9 cellular contexts compared by ENCODE assay signal in genomic region chr1:27402349-27402754, GRCh38. TPM values are rescaled to one million over a fixed set of nuclear protein-coding genes. Genes with fewer than 3 reads are reported as not detected.
DNase-seq lines count a peak whose midpoint lies in the region; ATAC-seq, FAIRE-seq and TF ChIP-seq lines count a peak whose summit lies in the region.
"Had no signal": no experiment of that assay in that cellular context is flagged by ENCODE, and none has a peak within 500 bp of the region (broad histone marks: within the 10 kb centered on the region; RNA-seq: fewer than 3 reads in every experiment).

No MANE protein-coding gene starts in this region.

- H3K4me3 ChIP-seq in heart right ventricle = no peak overlapping the region

- H3K27ac Mint-ChIP-seq in activated B cell treated with CpG ODN at 0.5 μM for 24 hours = peak overlapping the region; percentile 91

- intact Hi-C loops in activated B cell treated with CpG ODN at 0.5 μM for 24 hours (cut with micrococcal nuclease) = loop anchor here (2.0 to 5.0 kb wide), 2 partner anchors 36 to 325 kb away; partner anchors contain the start of gene FAM76A
- intact Hi-C loops in heart right ventricle (cut with DNase I) = loop anchor here in 9 of 10 donors (2.0 to 10.0 kb wide), 4 partner anchors 202 to 262 kb away; partner anchors contain the start of gene AHDC1 (in 1 of the 9)
- intact Hi-C loops in posterior vena cava (cut with DNase I) = loop anchor here in 1 of 2 donors (2.0 kb wide), 1 partner anchor 202 kb away; the partner anchor contains the start of gene AHDC1

- no peak for DNase-seq in AG09319 (ENCODE audit: extremely low read depth, low read depth)
- no peak for DNase-seq in GM19239 (ENCODE audit: insufficient read length, low spot score)
- no peak for DNase-seq in activated B cell treated with CpG ODN at 0.5 μM for 24 hours
- DNase-seq in heart right ventricle = peak; percentile 73 to 79
- peak; percentile 92 for DNase-seq in posterior vena cava (ENCODE audit: low spot score)
- DNase-seq in DMS114 treated with DMSO at 0.1 percent for 48 hours (lab: John Stamatoyannopoulos, UW; ENCODE audit: unreplicated experiment) = no peak

- H3K36me3 ChIP-seq in heart right ventricle = peaks cover 0 to 22% (median 9%) of the 10 kb centered on the region in 9 donors

- H3K4me3 Mint-ChIP-seq in activated B cell treated with CpG ODN at 0.5 μM for 24 hours = peak overlapping the region; percentile 72

- 27 to 32% methylated on average over 8 of the region's 8 CpGs for WGBS in heart right ventricle, 2 donors

- H3K36me3 Mint-ChIP-seq in activated B cell treated with CpG ODN at 0.5 μM for 24 hours (ENCODE audit: low read depth) = peaks cover 12% of the 10 kb centered on the region

- peak overlapping the region; percentile 68 to 91 (median 82) for H3K27ac ChIP-seq in heart right ventricle

- CTCF ChIA-PET in activated B cell treated with CpG ODN at 0.5 μM for 24 hours (lab: Charles Lee) = interaction anchor here (1.2 to 4.3 kb wide), 19 partner anchors 8 to 267 kb away, joined by 3 to 47 read pairs (median 6); partner anchors contain the start of gene AHDC1

- peaks cover 53% of the 10 kb centered on the region for H3K4me1 Mint-ChIP-seq in activated B cell treated with CpG ODN at 0.5 μM for 24 hours

- H3K27me3 ChIP-seq in heart right ventricle = no peaks in the 10 kb centered on the region

- POLR2A ChIA-PET in activated B cell treated with CpG ODN at 0.5 μM for 24 hours (lab: Charles Lee) = interaction anchor here (0.6 to 2.7 kb wide), 13 partner anchors 16 to 265 kb away, joined by 3 to 22 read pairs (median 5); partner anchors contain the start of genes AHDC1 and WASF2

- no peaks in the 10 kb centered on the region for H3K9me3 ChIP-seq in heart right ventricle

- ATAC-seq in activated B cell treated with CpG ODN at 0.5 μM for 24 hours (ENCODE audit: low read depth) (no peak), heart right ventricle (peak; percentile 24 to 53 (median 41)), GM18873 (IDR thresholded peaks at IDR 0.05; ENCODE audit: low FRiP score, unreplicated experiment) (no peak)
- no peak for ATAC-seq in activated CD4-positive, CD25-positive, alpha-beta regulatory T cell treated with anti-CD3 and anti-CD28 coated beads, Interleukin-2, amount 50 U/mL, for 24 hours

- H3K27me3 Mint-ChIP-seq in activated B cell treated with CpG ODN at 0.5 μM for 24 hours = no peaks in the 10 kb centered on the region

- no peaks in the 10 kb centered on the region for H3K9me3 Mint-ChIP-seq in activated B cell treated with CpG ODN at 0.5 μM for 24 hours

- peak; percentile 53 for FAIRE-seq in GM19239 (lab: Jason Lieb, UNC)
- FAIRE-seq: islet of Langerhans had no signal

- peaks cover 41 to 100% (median 86%) of the 10 kb centered on the region in 9 donors for H3K4me1 ChIP-seq in heart right ventricle

- TF ChIP-seq CTCF in AG09319 (IDR thresholded peaks at IDR 0.05; ENCODE audit: low read depth, low read length) = peak; percentile 74
- TF ChIP-seq CTCF in activated B cell treated with CpG ODN at 0.5 μM for 24 hours (IDR thresholded peaks at IDR 0.05) = no peak
- peak; percentile 25 to 68 (median 58) for TF ChIP-seq CTCF in heart right ventricle (IDR thresholded peaks at IDR 0.05)

RNA-seq across cellular contexts. Expression of gene GPR3, which starts 9.9 kb away (rescaled TPM):
- total RNA-seq in activated B cell treated with CpG ODN at 0.5 μM for 24 hours (0.11 TPM in 1 of 2 replicates, not detected in the other), heart right ventricle (1 to 10 TPM in 2 of 10 donors, under 1 TPM in 7, not detected in 1; 0.27 to 2.0 (median 0.42) TPM), posterior vena cava (1 to 10 TPM in 1 of 2 donors, under 1 TPM in 1; 0.37 to 1.2 TPM)
- 1 to 10 TPM in 1 of 2 donors, under 1 TPM in 1; 0.29 to 3.4 TPM for polyA plus RNA-seq in heart right ventricle

RNA-seq across cellular contexts. Expression of gene CD164L2, which starts 19.2 kb away (rescaled TPM):
- total RNA-seq in activated B cell treated with CpG ODN at 0.5 μM for 24 hours (0.16 TPM in 1 of 2 replicates, not detected in the other), heart right ventricle (not detected), posterior vena cava (not detected)
- polyA plus RNA-seq in heart right ventricle = not detected

RNA-seq across cellular contexts. Expression of gene FCN3, which starts 27.7 kb away (rescaled TPM):
- total RNA-seq in activated B cell treated with CpG ODN at 0.5 μM for 24 hours (not detected in 2 replicates), heart right ventricle (100 to 1,000 TPM in 1 of 10 donors, 10 to 100 TPM in 3, 1 to 10 TPM in 6; 1.6 to 161 (median 4.2) TPM), posterior vena cava (10 to 100 TPM; 10.4 to 11.6 TPM)
- 100 to 1,000 TPM; 124 to 210 TPM for polyA plus RNA-seq in heart right ventricle

RNA-seq across cellular contexts. Expression of gene MAP3K6, which starts 35.6 kb away (rescaled TPM):
- total RNA-seq in activated B cell treated with CpG ODN at 0.5 μM for 24 hours = 4.6 and 7.4 TPM in 2 replicates
- 10 to 100 TPM; 18.6 to 71.1 (median 27.1) TPM for total RNA-seq in heart right ventricle
- polyA plus RNA-seq in heart right ventricle = 100 to 1,000 TPM in 1 of 2 donors, 10 to 100 TPM in 1; 58.5 to 179 TPM
- total RNA-seq in posterior vena cava = 10 to 100 TPM; 72.8 to 94.3 TPM

Comparison
In these comparisons a context has a peak if more than half of its experiments do, and no peak if none do; other contexts are left out.
1. DNase-seq: peak in heart right ventricle (2 of 2) and posterior vena cava (single experiment); none in AG09319 (single experiment), GM19239 (single experiment), activated B cell treated with CpG ODN at 0.5 μM for 24 hours (single experiment) and DMS114 treated with DMSO at 0.1 percent for 48 hours (single experiment).
2. ATAC-seq: peak in heart right ventricle (8 of 8); none in activated B cell treated with CpG ODN at 0.5 μM for 24 hours (single experiment), GM18873 (single experiment) and activated CD4-positive, CD25-positive, alpha-beta regulatory T cell treated with anti-CD3 and anti-CD28 coated beads, Interleukin-2, amount 50 U/mL, for 24 hours (0 of 2).